In the genomic region with DNA sequence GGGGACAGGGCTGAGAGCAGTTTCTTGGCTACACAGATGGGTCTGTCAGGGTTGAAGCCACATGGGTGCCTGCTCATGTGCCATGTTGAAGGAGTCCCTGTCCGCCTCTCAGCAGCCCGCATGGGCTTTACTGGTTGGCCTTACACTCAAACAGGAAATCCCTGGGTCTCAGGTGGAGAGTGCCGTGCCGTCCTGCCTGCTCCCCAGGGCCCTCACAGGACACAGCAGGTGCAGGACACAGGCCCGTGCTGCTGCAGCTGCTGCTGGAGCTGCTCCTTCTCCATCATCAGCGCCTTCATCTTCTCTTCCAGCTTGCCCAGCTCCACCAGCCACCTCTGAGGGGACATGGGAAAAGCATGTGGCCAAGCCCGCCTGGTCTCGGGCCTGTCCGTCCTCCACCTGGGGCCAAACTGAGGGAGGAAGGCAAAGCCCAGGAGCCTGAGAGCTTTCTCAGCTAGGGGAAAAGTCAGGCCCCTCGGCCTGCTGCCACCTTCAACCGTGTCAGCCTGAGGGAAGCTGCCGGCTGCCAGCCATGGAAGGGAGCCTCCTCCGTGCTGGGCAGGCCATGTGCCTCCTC, we compare ENCODE assay signal across 1 cellular context.
TF ChIP-seq lines count a peak whose summit lies in the region.

No MANE protein-coding gene starts in this region.

TF ChIP-seq in A549, 52 proteins besides CTCF, POLR2A, EP300 and RAD21:
- TF ChIP-seq, protein P1, sequence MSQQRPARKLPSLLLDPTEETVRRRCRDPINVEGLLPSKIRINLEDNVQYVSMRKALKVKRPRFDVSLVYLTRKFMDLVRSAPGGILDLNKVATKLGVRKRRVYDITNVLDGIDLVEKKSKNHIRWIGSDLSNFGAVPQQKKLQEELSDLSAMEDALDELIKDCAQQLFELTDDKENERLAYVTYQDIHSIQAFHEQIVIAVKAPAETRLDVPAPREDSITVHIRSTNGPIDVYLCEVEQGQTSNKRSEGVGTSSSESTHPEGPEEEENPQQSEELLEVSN (IDR thresholded peaks at IDR 0.05; ENCODE audit: borderline replicate concordance, low read depth): no peak
- no peak for TF ChIP-seq ESRRA (IDR thresholded peaks at IDR 0.05; ENCODE audit: borderline replicate concordance, low read length)
- no peak for TF ChIP-seq ZC3H11A (IDR thresholded peaks at IDR 0.05)
- TF ChIP-seq FOXS1 (CRISPR knock-in tag; IDR thresholded peaks at IDR 0.05): no peak
- no peak for TF ChIP-seq NFE2L2 (conservative IDR thresholded peaks at IDR 0.05; ENCODE audit: low read length)
- TF ChIP-seq RCOR1 (IDR thresholded peaks at IDR 0.05; ENCODE audit: low read depth, low read length): no peak
- TF ChIP-seq JUN (IDR thresholded peaks at IDR 0.05): 0 out of 5 replicates have a peak, but pooled peaks of 1 of the 2 experiments have one; percentile 21
